In genomic region chr3:22569570-22569969, GRCh38 we compare ENCODE assay signal across 29 cellular contexts.
"Had no signal": no experiment of that assay in that cellular context is flagged by ENCODE, and none has a peak within 500 bp of the region (broad histone marks: within the 10 kb centered on the region; RNA-seq: fewer than 3 reads in every experiment).

No MANE protein-coding gene starts in this region.

- ATAC-seq: activated CD8-positive, alpha-beta T cell treated with anti-CD3 and anti-CD28 coated beads, Interleukin-2, amount 10 ng/mL, durations not matched to agents 7 days and 5 days; WTC11 had no signal

- H3K36me3 ChIP-seq: breast epithelium, SJSA1 had no signal

- H3K4me3 Mint-ChIP-seq: activated CD8-positive, alpha-beta T cell treated with anti-CD3 and anti-CD28 coated beads, Interleukin-2, amount 10 ng/mL, durations not matched to agents 7 days and 5 days; activated naive CD4-positive, alpha-beta T cell treated with anti-CD3 and anti-CD28 coated beads, Interleukin-2, amount 50 U/mL, for 24 hours; T-helper 1 cell treated with Interleukin-12 subunit alpha and Interleukin-12 subunit beta and Interleukin-4 antibody, amounts not matched to agents 30 μg/mL and 1 μg/mL, for 36 hours; WTC11 had no signal

- H3K9me3 ChIP-seq: breast epithelium, SJSA1 had no signal

- H3K27ac ChIP-seq: SJSA1 had no signal

- H3K27ac Mint-ChIP-seq: activated CD8-positive, alpha-beta T cell treated with anti-CD3 and anti-CD28 coated beads, Interleukin-2, amount 10 ng/mL, durations not matched to agents 7 days and 5 days; activated naive CD4-positive, alpha-beta T cell treated with anti-CD3 and anti-CD28 coated beads, Interleukin-2, amount 50 U/mL, for 24 hours; T-helper 1 cell treated with Interleukin-12 subunit alpha and Interleukin-12 subunit beta and Interleukin-4 antibody, amounts not matched to agents 30 μg/mL and 1 μg/mL, for 36 hours; WTC11 had no signal

- H3K27me3 Mint-ChIP-seq: activated naive CD4-positive, alpha-beta T cell treated with anti-CD3 and anti-CD28 coated beads, Interleukin-2, amount 50 U/mL, for 24 hours had no signal

- DNase-seq: activated CD4-positive, alpha-beta T cell treated with anti-CD3 and anti-CD28 coated beads for 48 hours; activated CD4-positive, alpha-beta T cell treated with anti-CD3 and anti-CD28 coated beads, Interleukin-2, amount 50 U/mL, for 4 hours; activated CD4-positive, CD25-positive, alpha-beta regulatory T cell treated with anti-CD3 and anti-CD28 coated beads, Interleukin-2, amount 50 U/mL, for 72 hours; activated CD8-positive, alpha-beta memory T cell treated with anti-CD3 and anti-CD28 coated beads, Interleukin-2, amount 50 U/mL, for 48 hours; activated CD8-positive, alpha-beta T cell treated with anti-CD3 and anti-CD28 coated beads, Interleukin-2, amount 10 ng/mL, durations not matched to agents 7 days and 5 days; activated effector memory CD4-positive, alpha-beta T cell treated with Interleukin-2 at 50 U/mL for 16 hours; activated naive CD4-positive, alpha-beta T cell; activated T-cell treated with anti-CD3 and anti-CD28 coated beads, Interleukin-2, amount 50 U/mL, for 1 hour; aorta; caudate nucleus; Karpas-422; NCI-H1092; NCI-H1417 treated with DMSO at 0.1 percent for 48 hours; NCI-H1694; NCI-H2029; NCI-H2107; NCI-H2171 treated with DMSO at 0.1 percent for 48 hours; NCI-H226; NCI-H526; NCI-H774; NK-92 treated with Interleukin-12 subunit alpha and Interleukin-12 subunit beta, amount 100 ng/mL, for 24 hours; OCI-M1; SHP77; T-helper 9 cell had no signal

- H3K27me3 ChIP-seq: breast epithelium, SJSA1 had no signal

- H3K4me1 Mint-ChIP-seq: activated naive CD4-positive, alpha-beta T cell treated with anti-CD3 and anti-CD28 coated beads, Interleukin-2, amount 50 U/mL, for 24 hours; WTC11 had no signal

- H3K4me1 ChIP-seq: breast epithelium, SJSA1 had no signal

- H3K36me3 Mint-ChIP-seq: activated naive CD4-positive, alpha-beta T cell treated with anti-CD3 and anti-CD28 coated beads, Interleukin-2, amount 50 U/mL, for 24 hours; WTC11 had no signal

- H3K4me3 ChIP-seq: breast epithelium, SJSA1 had no signal
